In the genomic region with DNA sequence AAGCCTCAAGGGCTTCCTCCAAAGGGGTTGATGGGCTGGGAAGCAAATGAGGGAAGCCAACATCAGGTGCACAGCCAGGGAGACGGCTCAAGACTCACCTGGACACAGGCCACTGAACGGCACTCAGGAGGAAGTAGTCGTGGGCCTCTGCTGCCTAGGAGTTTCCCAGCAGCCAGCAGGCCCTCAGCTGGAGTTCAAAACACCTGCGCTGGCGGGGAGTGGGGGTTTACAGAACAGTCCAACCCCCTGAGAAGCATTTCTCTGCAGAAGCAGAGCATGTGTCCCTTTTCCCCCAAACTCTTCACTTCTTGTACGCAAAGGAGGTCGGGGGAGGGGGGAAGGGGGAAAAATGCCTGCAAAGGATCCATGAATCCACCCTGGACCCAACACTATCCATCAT, we compare ENCODE assay signal across 9 cellular contexts. TPM values are rescaled to one million over a fixed set of nuclear protein-coding genes. Genes with fewer than 3 reads are reported as not detected.
DNase-seq lines count a peak whose midpoint lies in the region; ATAC-seq and TF ChIP-seq lines count a peak whose summit lies in the region.
"Had no signal": no experiment of that assay in that cellular context is flagged by ENCODE, and none has a peak within 500 bp of the region (broad histone marks: within the 10 kb centered on the region; RNA-seq: fewer than 3 reads in every experiment).

No MANE protein-coding gene starts in this region.

- ATAC-seq in SK-N-SH treated with all-trans-retinoic acid at 6 μM for 48 hours (no peak), T-cell (replicated peaks in 1 of 4) (no peak), HG03097 (IDR thresholded peaks at IDR 0.05; ENCODE audit: low FRiP score, unreplicated experiment) (no peak)

- H2AFZ ChIP-seq in SK-N-SH (ENCODE audit: low read depth) (no peak overlapping the region), hepatocyte (no peak overlapping the region)

- peak overlapping the region; percentile 54 to 78 for H3K27ac Mint-ChIP-seq in T-cell

- H3K4me1 ChIP-seq in SK-N-SH (ENCODE audit: control insufficient read depth in 1 of 2, insufficient read depth in 2 of 2, low read depth in 1 of 2, low read length in 1 of 2) = peaks cover 0 to 7% of the 10 kb centered on the region in 2 experiments; a peak in 1 of 4 replicates
- peaks cover 20% of the 10 kb centered on the region for H3K4me1 ChIP-seq in hepatocyte (ENCODE audit: insufficient read depth)
- H3K4me1 ChIP-seq in stomach = peaks cover 30 to 53% (median 47%) of the 10 kb centered on the region in 4 donors

- CTCF ChIA-PET in SK-N-SH (lab: Yijun Ruan, JAX) (interaction anchor here (0.9 to 2.1 kb wide), 5 partner anchors 16 to 97 kb away, joined by 3 to 7 read pairs (median 3); no protein-coding TSS in a partner anchor), T-cell (lab: Charles Lee) (interaction anchor here (1.2 to 2.2 kb wide), 2 partner anchors 15 to 16 kb away, joined by 4 to 6 read pairs; no protein-coding TSS in a partner anchor)

- POLR2A ChIA-PET in SK-N-SH (lab: Yijun Ruan, JAX) (no interaction called here), T-cell (lab: Charles Lee) (interaction anchor here in 1 of 2 donors (0.9 kb wide), 1 partner anchor 117 kb away, joined by 12 read pairs; no protein-coding TSS in a partner anchor)

- H3K27ac ChIP-seq in SK-N-SH (ENCODE audit: low read depth in 2 of 2, low read length in 1 of 2) (no peak overlapping the region), hepatocyte (peak overlapping the region; percentile 28), stomach (peak overlapping the region; percentile 28 to 84 (median 74))

- no peak for TF ChIP-seq EP300 in SK-N-SH (IDR thresholded peaks at IDR 0.05; ENCODE audit: borderline replicate concordance in 1 of 2, low read depth in 1 of 2, low read length in 1 of 2)
- TF ChIP-seq EP300 in stomach (IDR thresholded peaks at IDR 0.05) = no peak

- no peaks in the 10 kb centered on the region for H3K36me3 Mint-ChIP-seq in T-cell

- H3K36me3 ChIP-seq in SK-N-SH (replicated peaks in 1 of 2; ENCODE audit: control insufficient read depth in 1 of 2, insufficient read depth in 2 of 2, low read length in 1 of 2) (no peaks in the 10 kb centered on the region), hepatocyte (replicated peaks; ENCODE audit: insufficient read depth, low read depth) (no peaks in the 10 kb centered on the region), stomach (no peaks in the 10 kb centered on the region)

- TF ChIP-seq RAD21 in SK-N-SH (IDR thresholded peaks at IDR 0.05; ENCODE audit: low read length) = no peak

- peaks cover 17 to 42% (median 42%) of the 10 kb centered on the region in 3 donors for H3K4me1 Mint-ChIP-seq in T-cell

- H3F3A ChIP-seq in SK-N-SH (replicated peaks; ENCODE audit: insufficient read depth) = peaks cover 4% of the 10 kb centered on the region

- H3K9me2 ChIP-seq in SK-N-SH (no peaks in the 10 kb centered on the region), hepatocyte (replicated peaks; ENCODE audit: insufficient read depth) (no peaks in the 10 kb centered on the region)

- peaks cover 0 to 10% of the 10 kb centered on the region in 2 donors for H3K27me3 Mint-ChIP-seq in T-cell

- TF ChIP-seq POLR2A in stomach (IDR thresholded peaks at IDR 0.05) = no peak

- no peaks in the 10 kb centered on the region for H3K9me3 Mint-ChIP-seq in T-cell

- H4K20me1 ChIP-seq in SK-N-SH (ENCODE audit: insufficient read depth) = no peaks in the 10 kb centered on the region; the same call in 1 of the 2 replicates
- H4K20me1 ChIP-seq in hepatocyte (ENCODE audit: insufficient read depth, poor library complexity, severe bottlenecking) = no peaks in the 10 kb centered on the region

- H3K27me3 ChIP-seq in SK-N-SH (ENCODE audit: insufficient read depth) = peaks cover 40% of the 10 kb centered on the region; the same call in 1 of the 2 replicates
- H3K27me3 ChIP-seq in hepatocyte = peaks cover 7% of the 10 kb centered on the region
- H3K27me3 ChIP-seq in stomach = peaks cover 0 to 22% (median 0%) of the 10 kb centered on the region in 3 donors

- intact Hi-C loops in stomach (cut with DNase I; ENCODE audit: low total_unique reads) = no loop called here

- peak overlapping the region; percentile 68 to 79 (median 72) for H3K4me3 Mint-ChIP-seq in T-cell

- WGBS in SK-N-SH (ENCODE audit: low lambda C conversion rate) = 68% methylated on average over 3 of the region's 7 CpGs
- 66% methylated on average over 7 of the region's 7 CpGs for WGBS in hepatocyte (ENCODE audit: low lambda C conversion rate, missing lambda C conversion rate)
- 38 to 45% (median 41%) methylated on average over 5 to 7 of the region's 7 CpGs for WGBS in stomach, 5 donors

- H3K4me3 ChIP-seq in SK-N-SH (ENCODE audit: low read depth in 2 of 2, low read length in 1 of 2) (no peak overlapping the region), hepatocyte (no peak overlapping the region), stomach (peak overlapping the region; percentile 15 to 65 (median 18))

- H3K9me3 ChIP-seq in SK-N-SH (no peaks in the 10 kb centered on the region), hepatocyte (ENCODE audit: low read depth) (no peaks in the 10 kb centered on the region), stomach (no peaks in the 10 kb centered on the region)

- H3K9ac ChIP-seq in SK-N-SH = no peak overlapping the region

- no peaks in the 10 kb centered on the region for H3K79me2 ChIP-seq in SK-N-SH (ENCODE audit: insufficient read depth)
- H3K79me2 ChIP-seq in hepatocyte = peaks cover 6% of the 10 kb centered on the region

- H3K4me2 ChIP-seq in SK-N-SH (peak overlapping the region; percentile 87; the same call in 1 of the 2 replicates), hepatocyte (peak overlapping the region; percentile 95)

- TF ChIP-seq CTCF in SK-N-SH (IDR thresholded peaks at IDR 0.05) = no peak
- no peak for TF ChIP-seq CTCF in hepatocyte (IDR thresholded peaks at IDR 0.05; ENCODE audit: poor library complexity)
- no peak for TF ChIP-seq CTCF in stomach (IDR thresholded peaks at IDR 0.05)

- DNase-seq in SK-N-SH = no peak
- no peak for DNase-seq in T-cell
- no peak for DNase-seq in hepatocyte (ENCODE audit: low spot score)
- peak; percentile 43 for DNase-seq in stomach
- DNase-seq in cerebellum (ENCODE audit: low spot score) = no peak
- DNase-seq in GM19238 (ENCODE audit: insufficient read length, low spot score) = no peak
- DNase-seq: NCI-H1930 had no signal

TF ChIP-seq in SK-N-SH, 30 proteins besides CTCF, POLR2A, EP300 and RAD21 (continues in another document):
- TF ChIP-seq, protein P1, sequence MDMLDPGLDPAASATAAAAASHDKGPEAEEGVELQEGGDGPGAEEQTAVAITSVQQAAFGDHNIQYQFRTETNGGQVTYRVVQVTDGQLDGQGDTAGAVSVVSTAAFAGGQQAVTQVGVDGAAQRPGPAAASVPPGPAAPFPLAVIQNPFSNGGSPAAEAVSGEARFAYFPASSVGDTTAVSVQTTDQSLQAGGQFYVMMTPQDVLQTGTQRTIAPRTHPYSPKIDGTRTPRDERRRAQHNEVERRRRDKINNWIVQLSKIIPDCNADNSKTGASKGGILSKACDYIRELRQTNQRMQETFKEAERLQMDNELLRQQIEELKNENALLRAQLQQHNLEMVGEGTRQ (IDR thresholded peaks at IDR 0.05; ENCODE audit: borderline replicate concordance, low read depth, low read length) = no peak
- TF ChIP-seq TCF12 (IDR thresholded peaks at IDR 0.05) (no peak), FOXJ3 (CRISPR knock-in tag; IDR thresholded peaks at IDR 0.05) (no peak), RCOR1 (IDR thresholded peaks at IDR 0.05; ENCODE audit: low read length) (no peak), SIN3A (IDR thresholded peaks at IDR 0.05; ENCODE audit: borderline replicate concordance, low read depth, low read length) (no peak), RXRA (IDR thresholded peaks at IDR 0.05; ENCODE audit: borderline replicate concordance, low read depth) (no peak), NRF1 (IDR thresholded peaks at IDR 0.05; ENCODE audit: low read depth, low read length) (no peak)

TF ChIP-seq in SK-N-SH treated with all-trans-retinoic acid at 6 μM for 48 hours, 23 proteins besides CTCF, POLR2A, EP300 and RAD21 (continues in another document):
- TF ChIP-seq SNAI2 (CRISPR knock-in tag; IDR thresholded peaks at IDR 0.05) = no peak
- TF ChIP-seq, protein P2, sequence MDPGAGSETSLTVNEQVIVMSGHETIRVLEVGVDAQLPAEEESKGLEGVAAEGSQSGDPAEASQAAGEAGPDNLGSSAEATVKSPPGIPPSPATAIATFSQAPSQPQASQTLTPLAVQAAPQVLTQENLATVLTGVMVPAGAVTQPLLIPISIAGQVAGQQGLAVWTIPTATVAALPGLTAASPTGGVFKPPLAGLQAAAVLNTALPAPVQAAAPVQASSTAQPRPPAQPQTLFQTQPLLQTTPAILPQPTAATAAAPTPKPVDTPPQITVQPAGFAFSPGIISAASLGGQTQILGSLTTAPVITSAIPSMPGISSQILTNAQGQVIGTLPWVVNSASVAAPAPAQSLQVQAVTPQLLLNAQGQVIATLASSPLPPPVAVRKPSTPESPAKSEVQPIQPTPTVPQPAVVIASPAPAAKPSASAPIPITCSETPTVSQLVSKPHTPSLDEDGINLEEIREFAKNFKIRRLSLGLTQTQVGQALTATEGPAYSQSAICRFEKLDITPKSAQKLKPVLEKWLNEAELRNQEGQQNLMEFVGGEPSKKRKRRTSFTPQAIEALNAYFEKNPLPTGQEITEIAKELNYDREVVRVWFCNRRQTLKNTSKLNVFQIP (CRISPR knock-in tag; IDR thresholded peaks at IDR 0.05; ENCODE audit: borderline replicate concordance, low read depth) = no peak
- no peak for TF ChIP-seq ISL1 (CRISPR knock-in tag; IDR thresholded peaks at IDR 0.05)
- no peak for TF ChIP-seq TOX (CRISPR knock-in tag; IDR thresholded peaks at IDR 0.05; ENCODE audit: borderline replicate concordance)
- TF ChIP-seq ZNF70 (CRISPR knock-in tag; IDR thresholded peaks at IDR 0.05) = no peak
- no peak for TF ChIP-seq ZNF8 (CRISPR knock-in tag; IDR thresholded peaks at IDR 0.05)

RNA-seq across cellular contexts. Expression of gene WHRN, which starts 2.3 kb away (rescaled TPM):
- polyA plus RNA-seq in SK-N-SH (2012; rRNA removed) (2.7 and 4.6 TPM in 2 replicates), hepatocyte (6.6 and 14.4 TPM in 2 replicates), stomach (1 to 10 TPM; 2.4 to 8.5 (median 5.5) TPM)
- 1.2 and 2.0 TPM in 2 replicates for polyA plus RNA-seq in SK-N-SH (2012; cell fraction: cytosol; rRNA removed)
- 23.9 and 28.5 TPM in 2 replicates for polyA plus RNA-seq in SK-N-SH (2012; cell fraction: nucleus; rRNA removed)
- total RNA-seq in T-cell (10 to 100 TPM; 11.4 to 46.0 (median 13.0) TPM), hepatocyte (3.2 and 3.7 TPM in 2 replicates), stomach (10 to 100 TPM in 2 of 5 donors, 1 to 10 TPM in 3; 2.3 to 70.1 (median 4.1) TPM), cerebellum (7.7 TPM)

Comparison
In these comparisons a context has a peak if more than half of its experiments do, and no peak if none do; other contexts are left out.
1. H3K27ac ChIP-seq: peak in hepatocyte (single experiment) and stomach (5 of 5); none in SK-N-SH (0 of 2).
2. H3K4me3 ChIP-seq: peak in stomach (4 of 4); none in SK-N-SH (0 of 2) and hepatocyte (single experiment).